ENCODE assay signal across 30 cellular contexts in genomic region chr12:7472060-7472459, GRCh38. TPM values are rescaled to one million over a fixed set of nuclear protein-coding genes. Genes with fewer than 3 reads are reported as not detected.
"Had no signal": no experiment of that assay in that cellular context is flagged by ENCODE, and none has a peak within 500 bp of the region (broad histone marks: within the 10 kb centered on the region; RNA-seq: fewer than 3 reads in every experiment).

No MANE protein-coding gene starts in this region.

- H3K27me3 ChIP-seq: colonic mucosa, esophagus squamous epithelium, gastrocnemius medialis, left lung had no signal

- H3K27me3 Mint-ChIP-seq: dendritic cell treated with granulocyte-macrophage colony-stimulating factor and Interleukin-4, amounts not matched to agents 40 ng/mL and 50 ng/mL, for 4 days had no signal

- ATAC-seq: effector memory CD8-positive, alpha-beta T cell; esophagus mucosa; gastrocnemius medialis; heart right ventricle; left cardiac atrium; left lung; left ventricle myocardium superior; lower lobe of right lung; mucosa of descending colon had no signal

- H3K4me1 Mint-ChIP-seq: endodermal cell, mesothelial cell of epicardium had no signal

- DNase-seq: colonic mucosa; cortex of kidney; effector CD8-positive, alpha-beta T cell; effector memory CD8-positive, alpha-beta T cell; endodermal cell; erythroblast; esophagus squamous epithelium; foreskin fibroblast; foreskin melanocyte; gastrocnemius medialis; glutamatergic neuron; head of caudate nucleus; heart right ventricle; hippocampal formation; left cardiac atrium; left lung; left ventricle myocardium superior; lower lobe of right lung; mesenchymal stem cell had no signal

- H3K27ac ChIP-seq: colonic mucosa, epithelial cell of prostate, esophagus squamous epithelium, gastrocnemius medialis, heart right ventricle, left lung, lower lobe of right lung had no signal

- H3K9me3 ChIP-seq: colonic mucosa, esophagus squamous epithelium, gastrocnemius medialis, left lung, lower lobe of right lung, mucosa of descending colon had no signal

- H3K4me1 ChIP-seq: colonic mucosa, esophagus squamous epithelium, gastrocnemius medialis, heart right ventricle, left lung, lower lobe of right lung had no signal

- H3K4me3 ChIP-seq: colonic mucosa, esophagus squamous epithelium, gastrocnemius medialis, heart right ventricle, left lung, lower lobe of right lung, mucosa of descending colon had no signal

- H3K36me3 Mint-ChIP-seq: mesothelial cell of epicardium had no signal

- H3K36me3 ChIP-seq: colonic mucosa, esophagus squamous epithelium, gastrocnemius medialis, lower lobe of right lung had no signal

- H3K27ac Mint-ChIP-seq: dendritic cell treated with granulocyte-macrophage colony-stimulating factor and Interleukin-4, amounts not matched to agents 40 ng/mL and 50 ng/mL, for 4 days; effector memory CD8-positive, alpha-beta T cell; endodermal cell; mesothelial cell of epicardium had no signal

- H3K4me3 Mint-ChIP-seq: dendritic cell treated with granulocyte-macrophage colony-stimulating factor and Interleukin-4, amounts not matched to agents 40 ng/mL and 50 ng/mL, for 4 days; effector memory CD8-positive, alpha-beta T cell; endodermal cell; mesothelial cell of epicardium had no signal

- FAIRE-seq: endometrium, islet of Langerhans, keratinocyte had no signal

RNA-seq across cellular contexts. Expression of gene CD163, which starts 31.5 kb away (rescaled TPM):
- total RNA-seq: dermis microvascular lymphatic vessel endothelial cell, glomerular endothelial cell, lung microvascular endothelial cell had no signal
